Comparison of ENCODE assay signal across 12 cellular contexts in the genomic region with DNA sequence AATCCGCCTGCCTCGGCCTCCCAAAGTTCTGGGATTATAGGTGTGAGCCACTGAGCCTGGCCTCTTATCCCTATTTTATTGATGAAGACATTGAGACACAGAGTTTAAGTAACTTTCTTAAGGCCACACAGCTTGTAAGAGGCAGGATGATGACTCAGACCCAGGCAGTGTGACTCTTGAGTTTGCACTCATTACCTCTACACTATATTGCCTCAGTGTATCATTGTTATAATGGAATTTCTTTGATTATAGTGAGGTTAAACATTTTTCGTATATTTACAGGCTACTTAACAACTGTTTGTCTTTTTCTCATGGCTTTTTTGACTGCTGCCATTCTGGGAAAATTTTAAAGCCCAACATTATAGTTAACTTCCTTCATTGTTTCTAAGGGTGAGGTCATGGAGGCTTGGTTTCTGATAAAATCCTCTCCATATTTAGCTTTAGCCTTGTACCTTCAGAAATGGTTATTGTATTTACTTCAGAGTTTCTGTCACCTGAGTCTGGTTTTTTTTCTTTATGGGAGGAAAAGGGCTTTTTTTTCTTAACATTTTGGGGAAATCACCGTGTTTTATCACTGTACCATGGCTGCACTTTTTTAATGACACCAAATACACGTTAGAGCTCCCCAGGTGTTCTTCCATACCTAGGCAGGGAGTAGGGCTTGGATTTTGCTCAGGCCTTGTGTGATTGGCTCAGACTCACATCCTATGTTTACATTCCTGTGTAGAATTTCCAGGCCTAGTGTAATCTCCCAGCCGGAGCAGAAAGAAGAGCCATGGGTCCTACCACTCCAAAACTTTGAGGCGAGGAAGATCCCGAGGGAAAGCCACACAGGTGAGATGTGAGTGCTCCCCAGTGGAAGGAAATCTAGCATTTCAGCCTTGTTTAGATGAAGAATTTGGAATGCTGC. TPM values are rescaled to one million over a fixed set of nuclear protein-coding genes. Genes with fewer than 3 reads are reported as not detected.
DNase-seq lines count a peak whose midpoint lies in the region; ATAC-seq and TF ChIP-seq lines count a peak whose summit lies in the region.
"Had no signal": no experiment of that assay in that cellular context is flagged by ENCODE, and none has a peak within 500 bp of the region (broad histone marks: within the 10 kb centered on the region; RNA-seq: fewer than 3 reads in every experiment).

No MANE protein-coding gene starts in this region.

- no peak overlapping the region for H3K4me3 Mint-ChIP-seq in central memory CD8-positive, alpha-beta T cell

- H3K27me3 Mint-ChIP-seq in central memory CD8-positive, alpha-beta T cell = no peaks in the 10 kb centered on the region

- TF ChIP-seq POLR2A in vagina (IDR thresholded peaks at IDR 0.05) = no peak

- no peaks in the 10 kb centered on the region for H3K9me3 ChIP-seq in mucosa of rectum (ENCODE audit: control insufficient read depth in 2 of 2, low read length in 2 of 2)
- no peaks in the 10 kb centered on the region for H3K9me3 ChIP-seq in vagina

- H3K4me1 ChIP-seq in mucosa of rectum (ENCODE audit: control insufficient read depth in 2 of 2, insufficient read depth in 2 of 2, low read length in 2 of 2) (peaks cover 12 to 15% of the 10 kb centered on the region in 2 donors), vagina (peaks cover 19% of the 10 kb centered on the region)

- H3K27ac Mint-ChIP-seq in central memory CD8-positive, alpha-beta T cell (ENCODE audit: low read depth) = peak overlapping the region; percentile 41

- H3K4me3 ChIP-seq in mucosa of rectum (ENCODE audit: low read length in 2 of 2) = peak overlapping the region in 1 of 2 donors; percentile 11
- H3K4me3 ChIP-seq in vagina = no peak overlapping the region

- intact Hi-C loops in vagina (cut with DNase I) = no loop called here

- DNase-seq in SIG-M5 treated with dmso at 0.1 percent for 504 hours (lab: John Stamatoyannopoulos, UW; ENCODE audit: unreplicated experiment) = peak; percentile 31
- no peak for DNase-seq in SIG-M5 (lab: John Stamatoyannopoulos, UW)
- peak; percentile 50 for DNase-seq in MV-4-11 (lab: John Stamatoyannopoulos, UW)
- no peak for DNase-seq in central memory CD8-positive, alpha-beta T cell (ENCODE audit: low spot score in 2 of 2)
- no peak for DNase-seq in KG1 (lab: John Stamatoyannopoulos, UW)
- no peak for DNase-seq in vagina (ENCODE audit: extremely low spot score in 2 of 2)
- DNase-seq: central memory CD4-positive, alpha-beta T cell; DND-41; Kasumi-1; T-helper 1 cell had no signal

- H3K36me3 ChIP-seq in mucosa of rectum (ENCODE audit: control insufficient read depth in 2 of 2, insufficient read depth in 2 of 2, low read length in 2 of 2) (peaks cover 13 to 15% of the 10 kb centered on the region in 2 donors), vagina (no peaks in the 10 kb centered on the region)

- H3K27ac ChIP-seq in mucosa of rectum (ENCODE audit: low read depth in 2 of 2, low read length in 2 of 2) (peak overlapping the region; percentile 77 to 88), vagina (no peak overlapping the region)

- TF ChIP-seq CTCF in vagina (IDR thresholded peaks at IDR 0.05) = no peak

- no peaks in the 10 kb centered on the region for H3K9me3 Mint-ChIP-seq in central memory CD8-positive, alpha-beta T cell

- H3K36me3 Mint-ChIP-seq in central memory CD8-positive, alpha-beta T cell (ENCODE audit: insufficient read depth) = no peaks in the 10 kb centered on the region

- ATAC-seq in central memory CD8-positive, alpha-beta T cell (replicated peaks; ENCODE audit: extremely low read depth, poor library complexity, severe bottlenecking) = no peak
- ATAC-seq in HG03469 (IDR thresholded peaks at IDR 0.05; ENCODE audit: unreplicated experiment) = no peak

- peaks cover 5% of the 10 kb centered on the region for H3K4me1 Mint-ChIP-seq in central memory CD8-positive, alpha-beta T cell

- no peaks in the 10 kb centered on the region for H3K27me3 ChIP-seq in mucosa of rectum (ENCODE audit: control insufficient read depth in 2 of 2, insufficient read depth in 2 of 2, low read length in 2 of 2)
- H3K27me3 ChIP-seq in vagina = no peaks in the 10 kb centered on the region

- H3K9ac ChIP-seq in mucosa of rectum (ENCODE audit: low read depth in 1 of 2, low read length in 2 of 2) = peak overlapping the region in 1 of 2 donors; percentile 56

RNA-seq across cellular contexts. Expression of a gene that starts 6.3 kb away (rescaled TPM):
- total RNA-seq in vagina = 8.3 TPM

RNA-seq across cellular contexts. Expression of a gene that starts 29.7 kb away (rescaled TPM):
- total RNA-seq in vagina = 261 TPM

Comparison
In these comparisons a context has a peak if more than half of its experiments do, and no peak if none do; other contexts are left out.
1. DNase-seq: peak in SIG-M5 treated with dmso at 0.1 percent for 504 hours (single experiment) and MV-4-11 (single experiment); none in SIG-M5 (single experiment), central memory CD8-positive, alpha-beta T cell (0 of 2), KG1 (single experiment) and vagina (0 of 2).